In genomic region chr11:120448240-120448639, GRCh38 we compare ENCODE assay signal across 21 cellular contexts.
DNase-seq lines count a peak whose midpoint lies in the region; ATAC-seq, FAIRE-seq and TF ChIP-seq lines count a peak whose summit lies in the region.
"Had no signal": no experiment of that assay in that cellular context is flagged by ENCODE, and none has a peak within 500 bp of the region (broad histone marks: within the 10 kb centered on the region; RNA-seq: fewer than 3 reads in every experiment).

No MANE protein-coding gene starts in this region.

- no peak for TF ChIP-seq CTCF in A549 (IDR thresholded peaks at IDR 0.05)
- no peak for TF ChIP-seq CTCF in GM23338 (conservative IDR thresholded peaks at IDR 0.05; ENCODE audit: low read depth in 2 of 2)
- no peak for TF ChIP-seq CTCF in K562 (IDR thresholded peaks at IDR 0.05 in 2 of 3, conservative IDR thresholded peaks at IDR 0.05 in 1 of 3; ENCODE audit: insufficient read depth in 2 of 3, low read depth in 1 of 3, low read length in 3 of 3)
- TF ChIP-seq CTCF in GM13977 (IDR thresholded peaks at IDR 0.05; ENCODE audit: extremely low read depth, insufficient read depth, missing control alignments) = no peak

- H3K27me3 Mint-ChIP-seq in GM23338 (ENCODE audit: insufficient read depth, low read depth, poor library complexity) = peaks cover 3% of the 10 kb centered on the region
- H3K27me3 Mint-ChIP-seq: B cell; CD4-positive, alpha-beta T cell had no signal

- CTCF ChIA-PET in A549 (lab: Yijun Ruan, JAX) = interaction anchor here (1.1 kb wide), 1 partner anchor 47 kb away, joined by 3 read pairs; no protein-coding TSS in a partner anchor
- CTCF ChIA-PET in K562 (lab: Yijun Ruan, JAX; ENCODE audit: low intra/inter-chr PET ratio) = no interaction called here

- no peaks in the 10 kb centered on the region for H3K79me2 ChIP-seq in GM23338 (replicated peaks; ENCODE audit: insufficient read depth)
- no peaks in the 10 kb centered on the region for H3K79me2 ChIP-seq in K562 (ENCODE audit: control insufficient read depth, insufficient read depth, low read length)

- TF ChIP-seq RAD21 in A549 (conservative IDR thresholded peaks at IDR 0.05 in 1 of 2, IDR thresholded peaks at IDR 0.05 in 1 of 2) = no peak
- TF ChIP-seq RAD21 in K562 (CRISPR knock-in tag; conservative IDR thresholded peaks at IDR 0.05 in 1 of 2, IDR thresholded peaks at IDR 0.05 in 1 of 2) = no peak

- H3K9me2 ChIP-seq in GM23338 (ENCODE audit: insufficient read depth) = no peaks in the 10 kb centered on the region

- intact Hi-C loops in K562 (cut with micrococcal nuclease) = no loop called here

- POLR2A ChIA-PET in A549 (lab: Yijun Ruan, JAX) = no interaction called here
- POLR2A ChIA-PET in K562 (lab: Yijun Ruan, JAX) = no interaction called here

- H3K9me3 ChIP-seq in A549 = no peaks in the 10 kb centered on the region
- no peaks in the 10 kb centered on the region for H3K9me3 ChIP-seq in K562 (replicated peaks; ENCODE audit: control insufficient read depth, insufficient read depth, low read depth, low read length)
- H3K9me3 ChIP-seq: BLaER1 treated with 17β-estradiol and CSF1 and Interleukin-3, amounts not matched to agents 10 nM and 100 nM; Caco-2 had no signal

- FAIRE-seq in A549 (lab: Jason Lieb, UNC) = no peak
- no peak for FAIRE-seq in K562 (lab: Jason Lieb, UNC)
- FAIRE-seq: A204.1, D721Med, G401.6, GM12891, GM18507 had no signal

- H3K27ac ChIP-seq in A549 (no peak overlapping the region), GM23338 (ENCODE audit: low read depth) (no peak overlapping the region), K562 (ENCODE audit: extremely low read depth, low read depth, low read length) (no peak overlapping the region)
- H3K27ac ChIP-seq: BLaER1 treated with 17β-estradiol and CSF1 and Interleukin-3, amounts not matched to agents 10 nM and 100 nM; C4-2B had no signal

- TF ChIP-seq EP300 in A549 (IDR thresholded peaks at IDR 0.05) (no peak), K562 (IDR thresholded peaks at IDR 0.05; ENCODE audit: low read length) (no peak)

- H3K4me3 ChIP-seq in A549 (no peak overlapping the region), GM23338 (no peak overlapping the region), K562 (no peak overlapping the region)
- H3K4me3 ChIP-seq: BLaER1 treated with 17β-estradiol and CSF1 and Interleukin-3, amounts not matched to agents 10 nM and 100 nM had no signal

- in situ Hi-C loops in K562 (cut with MboI) = no loop called here
- in situ Hi-C loops in GM13977 (cut with MboI; ENCODE audit: low pct_unique_long_range_greater_than_20kb, low sequenced_read_pairs, unreplicated experiment) = no loop called here

- WGBS in A549 (ENCODE audit: missing lambda C conversion rate) = 88% methylated on average over 3 of the region's 3 CpGs
- 86% methylated on average over 3 of the region's 3 CpGs for WGBS in K562 (ENCODE audit: insufficient coverage, low coverage, missing lambda C conversion rate)

- DNase-seq in A549 (ENCODE audit: low read depth in 1 of 2, low spot score in 1 of 2) = no peak
- DNase-seq in GM23338 (ENCODE audit: low spot score) = no peak
- no peak for DNase-seq in K562 (ENCODE audit: extremely low read depth in 1 of 4, low spot score in 3 of 4)
- DNase-seq in GM13977 (ENCODE audit: low spot score) = no peak
- DNase-seq in globus pallidus (ENCODE audit: low spot score) = no peak
- DNase-seq: 8988T; AML-193; Caco-2; Calu3; CD4-positive, alpha-beta T cell; CD8-positive, alpha-beta T cell; DMS79 treated with DMSO at 0.1 percent for 48 hours; GF-D8 had no signal

- BruUV-seq in K562 (replicated peaks; lab: Mats Ljungman, UMichigan) = no TSS peak

- no peak overlapping the region for H2AFZ ChIP-seq in GM23338
- no peak overlapping the region for H2AFZ ChIP-seq in K562 (ENCODE audit: low read depth, low read length)

- peak overlapping the region; percentile 56; the same call in 1 of the 2 replicates for H3K27ac Mint-ChIP-seq in GM23338
- H3K27ac Mint-ChIP-seq: B cell; CD4-positive, alpha-beta T cell; CD8-positive, alpha-beta T cell had no signal

- H3K27me3 ChIP-seq in GM23338 (ENCODE audit: insufficient read depth) (no peaks in the 10 kb centered on the region), K562 (ENCODE audit: control insufficient read depth in 2 of 2, insufficient read depth in 2 of 2, low read length in 2 of 2) (no peaks in the 10 kb centered on the region)
- H3K27me3 ChIP-seq: BLaER1 treated with 17β-estradiol and CSF1 and Interleukin-3, amounts not matched to agents 10 nM and 100 nM had no signal

- no peaks in the 10 kb centered on the region for H3K9me1 ChIP-seq in K562 (ENCODE audit: control insufficient read depth, insufficient read depth, low read length)

- H3K4me1 ChIP-seq in A549 (no peaks in the 10 kb centered on the region), GM23338 (ENCODE audit: insufficient read depth) (peaks cover 9% of the 10 kb centered on the region), K562 (replicated peaks in 1 of 2; ENCODE audit: control insufficient read depth in 2 of 2, insufficient read depth in 2 of 2, low read length in 2 of 2) (no peaks in the 10 kb centered on the region)
- H3K4me1 ChIP-seq: BLaER1 treated with 17β-estradiol and CSF1 and Interleukin-3, amounts not matched to agents 10 nM and 100 nM; Caco-2 had no signal

- no peaks in the 10 kb centered on the region for H3K9me3 Mint-ChIP-seq in GM23338
- H3K9me3 Mint-ChIP-seq: CD4-positive, alpha-beta T cell; CD8-positive, alpha-beta T cell had no signal

- H3F3A ChIP-seq in GM23338 (replicated peaks; ENCODE audit: low read depth) = no peaks in the 10 kb centered on the region

- no peak overlapping the region for H3K9ac ChIP-seq in K562 (ENCODE audit: insufficient read depth in 1 of 2, low read depth in 2 of 2, low read length in 2 of 2)
- H3K9ac ChIP-seq: BLaER1 treated with 17β-estradiol and CSF1 and Interleukin-3, amounts not matched to agents 10 nM and 100 nM had no signal

- no peak overlapping the region for H3K4me3 Mint-ChIP-seq in GM23338
- H3K4me3 Mint-ChIP-seq: B cell; CD4-positive, alpha-beta T cell; CD8-positive, alpha-beta T cell had no signal

- H3K4me1 Mint-ChIP-seq in GM23338 = peaks cover 15% of the 10 kb centered on the region
- H3K4me1 Mint-ChIP-seq: B cell had no signal

- peaks cover 47% of the 10 kb centered on the region for H3K36me3 Mint-ChIP-seq in GM23338 (ENCODE audit: low read depth)

- no peak overlapping the region for H3K4me2 ChIP-seq in A549
- no peak overlapping the region for H3K4me2 ChIP-seq in GM23338
- H3K4me2 ChIP-seq in K562 (ENCODE audit: insufficient read depth, low read length) = no peak overlapping the region
- H3K4me2 ChIP-seq: BLaER1 treated with 17β-estradiol and CSF1 and Interleukin-3, amounts not matched to agents 10 nM and 100 nM had no signal

- ATAC-seq in A549 (no peak), GM23338 (no peak), K562 (no peak)
- ATAC-seq: CD8-positive, alpha-beta T cell had no signal

- H4K20me1 ChIP-seq in GM23338 (replicated peaks; ENCODE audit: insufficient read depth) = 0 out of 2 replicates have a peak, but pooled peaks cover 2% of the 10 kb centered on the region
- no peaks in the 10 kb centered on the region for H4K20me1 ChIP-seq in K562 (replicated peaks; ENCODE audit: control insufficient read depth, insufficient read depth, low read length)
- H4K20me1 ChIP-seq: BLaER1 treated with 17β-estradiol and CSF1 and Interleukin-3, amounts not matched to agents 10 nM and 100 nM had no signal

- TF ChIP-seq POLR2A in A549 (IDR thresholded peaks at IDR 0.05; ENCODE audit: low read length) (no peak), K562 (conservative IDR thresholded peaks at IDR 0.05) (no peak)

- H3K36me3 ChIP-seq in GM23338 (ENCODE audit: insufficient read depth) = 0 out of 2 replicates have a peak, but pooled peaks cover 3% of the 10 kb centered on the region
- H3K36me3 ChIP-seq in K562 (ENCODE audit: control insufficient read depth, insufficient read depth, low read length) = peaks cover 82% of the 10 kb centered on the region

TF ChIP-seq in A549, 52 proteins besides CTCF, POLR2A, EP300 and RAD21:
- TF ChIP-seq MAFK (IDR thresholded peaks at IDR 0.05; ENCODE audit: partially characterized antibody) = peak; percentile 26
- no peak for TF ChIP-seq EHMT2 (IDR thresholded peaks at IDR 0.05; ENCODE audit: low read depth)

TF ChIP-seq in GM23338, 12 proteins besides CTCF, POLR2A, EP300 and RAD21 (continues in another document):
- no peak for TF ChIP-seq ZNF331 (CRISPR knock-in tag; IDR thresholded peaks at IDR 0.05; ENCODE audit: low read depth)
- no peak for TF ChIP-seq POLR2AphosphoS5 (IDR thresholded peaks at IDR 0.05; ENCODE audit: low read depth)
- TF ChIP-seq NANOG (IDR thresholded peaks at IDR 0.05; ENCODE audit: borderline replicate concordance) = no peak

TF ChIP-seq in K562, 482 proteins besides CTCF, POLR2A, EP300 and RAD21:
- TF ChIP-seq C11orf30 (IDR thresholded peaks at IDR 0.05; ENCODE audit: low read depth) (peak; percentile 48), ZNF316 (IDR thresholded peaks at IDR 0.05) (peak; percentile 68), EP400 (IDR thresholded peaks at IDR 0.05) (no peak)
TF ChIP-seq in K562: peak in this region for 2.

Comparison
In these comparisons a context has a peak if more than half of its experiments do, and no peak if none do; other contexts are left out.
1. Of the 35 proteins assayed by ChIP-seq in both K562 and A549: peak only in K562: none; only in A549: MAFK; in both: none; in neither: 34.